1 cellular context compared by ENCODE assay signal in genomic region chr11:829946-830294, GRCh38.
TF ChIP-seq lines count a peak whose summit lies in the region.

No MANE protein-coding gene starts in this region.

TF ChIP-seq in K562, 482 proteins besides CTCF, POLR2A, EP300 and RAD21:
- TF ChIP-seq ZBTB33 (CRISPR knock-in tag; IDR thresholded peaks at IDR 0.05) = peak; percentile 95
- TF ChIP-seq ZFP36 (IDR thresholded peaks at IDR 0.05; ENCODE audit: low read depth, low read length, partially characterized antibody) = peak; percentile 5
- TF ChIP-seq ZC3H8 (IDR thresholded peaks at IDR 0.05) = no peak
- peak; percentile 15; the same call in 1 of the 2 replicates for TF ChIP-seq POLR2G (IDR thresholded peaks at IDR 0.05; ENCODE audit: low read depth, low read length)
- no peak for TF ChIP-seq CEBPB (tag; IDR thresholded peaks at IDR 0.05)
